1 cellular context compared by ENCODE assay signal in genomic region chr20:36992802-36993334, GRCh38.
TF ChIP-seq lines count a peak whose summit lies in the region.

No MANE protein-coding gene starts in this region.

TF ChIP-seq in HepG2, 621 proteins besides CTCF, POLR2A, EP300 and RAD21 (continued from another document):
- TF ChIP-seq RNF219 (CRISPR knock-in tag; IDR thresholded peaks at IDR 0.05), result no peak
- no peak for TF ChIP-seq MXD1 (CRISPR knock-in tag; IDR thresholded peaks at IDR 0.05)
- TF ChIP-seq ZNF530 (CRISPR knock-in tag; IDR thresholded peaks at IDR 0.05; ENCODE audit: low read depth), result no peak
- no peak for TF ChIP-seq HOXA7 (CRISPR knock-in tag; IDR thresholded peaks at IDR 0.05)
- no peak for TF ChIP-seq PHB2 (IDR thresholded peaks at IDR 0.05; ENCODE audit: partially characterized antibody)
- TF ChIP-seq STAG1 (CRISPR knock-in tag; IDR thresholded peaks at IDR 0.05), result peak; percentile 20; the same call in 1 of the 2 replicates
- TF ChIP-seq ZFP90 (CRISPR knock-in tag; IDR thresholded peaks at IDR 0.05; ENCODE audit: borderline replicate concordance), result 0 out of 2 replicates have a peak, but pooled peaks have one; percentile 34
TF ChIP-seq in HepG2: peak in this region for 2.
